ENCODE assay signal across 16 cellular contexts in genomic region chr5:143874312-143874711, GRCh38.
DNase-seq lines count a peak whose midpoint lies in the region; ATAC-seq and TF ChIP-seq lines count a peak whose summit lies in the region.
"Had no signal": no experiment of that assay in that cellular context is flagged by ENCODE, and none has a peak within 500 bp of the region (broad histone marks: within the 10 kb centered on the region; RNA-seq: fewer than 3 reads in every experiment).

No MANE protein-coding gene starts in this region.

- H3T11ph ChIP-seq in H9 (ENCODE audit: low read length) = no peak overlapping the region

- H3K4me1 Mint-ChIP-seq in H9 = peaks cover 26 to 31% of the 10 kb centered on the region in 2 experiments
- H3K4me1 Mint-ChIP-seq: activated naive CD8-positive, alpha-beta T cell treated with anti-CD3 and anti-CD28 coated beads, Interleukin-2, amount 10 ng/mL, durations not matched to agents 7 days and 5 days had no signal

- H3K9ac ChIP-seq in OCI-LY1 (ENCODE audit: low read length) (no peak overlapping the region), H9 (ENCODE audit: extremely low read depth, insufficient read length, low read length) (no peak overlapping the region)

- peak; percentile 80 for ATAC-seq in GM19324 (IDR thresholded peaks at IDR 0.05; ENCODE audit: low FRiP score, unreplicated experiment)
- ATAC-seq: esophagus mucosa, upper lobe of right lung had no signal

- no peak overlapping the region for H3K18ac ChIP-seq in H9 (ENCODE audit: insufficient read length, low read depth, low read length)

- no peak overlapping the region for H3K4ac ChIP-seq in H9 (ENCODE audit: low read depth, low read length)

- H3K9me3 Mint-ChIP-seq in H9 = no peaks in the 10 kb centered on the region
- H3K9me3 Mint-ChIP-seq: activated naive CD8-positive, alpha-beta T cell treated with anti-CD3 and anti-CD28 coated beads, Interleukin-2, amount 10 ng/mL, durations not matched to agents 7 days and 5 days had no signal

- H3K9me3 ChIP-seq in OCI-LY1 (ENCODE audit: low read length) (no peaks in the 10 kb centered on the region), H9 (ENCODE audit: control insufficient read depth, low read depth, low read length) (no peaks in the 10 kb centered on the region)
- H3K9me3 ChIP-seq: upper lobe of right lung had no signal

- no peak overlapping the region for H3K14ac ChIP-seq in H9 (ENCODE audit: insufficient read depth, low read length)

- TF ChIP-seq CTCF in OCI-LY1 (IDR thresholded peaks at IDR 0.05; ENCODE audit: low read length) (no peak), H9 (conservative IDR thresholded peaks at IDR 0.05) (no peak)

- H3K4me1 ChIP-seq in OCI-LY1 (ENCODE audit: insufficient read depth, low read length, severe bottlenecking) = peaks cover 56% of the 10 kb centered on the region
- 0 out of 2 replicates have a peak, but pooled peaks cover 2% of the 10 kb centered on the region for H3K4me1 ChIP-seq in H9 (ENCODE audit: insufficient read depth, low read length)
- H3K4me1 ChIP-seq: upper lobe of right lung had no signal

- H3K27me3 Mint-ChIP-seq in H9 (ENCODE audit: low read depth) = no peaks in the 10 kb centered on the region

- H2BK12ac ChIP-seq in H9 (ENCODE audit: insufficient read length, low read depth, low read length) = no peak overlapping the region

- no peak overlapping the region for H2AK5ac ChIP-seq in H9 (ENCODE audit: insufficient read length, low read length)

- in situ Hi-C loops in ACHN (cut with HindIII; ENCODE audit: low pct_ligation_motif_present, low pct_unique_long_range_greater_than_20kb, low sequenced_read_pairs) = no loop called here

- no peak overlapping the region for H3K4me3 ChIP-seq in OCI-LY1 (ENCODE audit: low read depth, low read length, poor library complexity, severe bottlenecking)
- H3K4me3 ChIP-seq: upper lobe of right lung had no signal

- H2BK5ac ChIP-seq in H9 (ENCODE audit: insufficient read length, low read length) = no peak overlapping the region

- no peak overlapping the region for H3K23ac ChIP-seq in H9 (ENCODE audit: insufficient read length, low read depth, low read length)

- H4K5ac ChIP-seq in H9 (ENCODE audit: insufficient read length, low read depth, low read length) = no peak overlapping the region

- no peaks in the 10 kb centered on the region for H3K23me2 ChIP-seq in H9 (ENCODE audit: insufficient read length, low read depth, low read length, poor library complexity, severe bottlenecking)

- no CpG with 5 or more reads among the region's 4 CpGs for WGBS in H9 (ENCODE audit: extremely low coverage, insufficient read length, low lambda C conversion rate)

- H3K27ac Mint-ChIP-seq in H9 = peak overlapping the region in 1 of 3 experiments; percentile 28; a peak in 1 of 7 replicates
- H3K27ac Mint-ChIP-seq: activated naive CD8-positive, alpha-beta T cell treated with anti-CD3 and anti-CD28 coated beads, Interleukin-2, amount 10 ng/mL, durations not matched to agents 7 days and 5 days had no signal

- H3K36me3 ChIP-seq in OCI-LY1 (ENCODE audit: insufficient read depth, low read length) = no peaks in the 10 kb centered on the region
- H3K36me3 ChIP-seq: upper lobe of right lung, WERI-Rb-1 had no signal

- no peak overlapping the region for H2BK20ac ChIP-seq in H9 (ENCODE audit: low read depth, low read length, poor library complexity, severe bottlenecking)

- H3K79me2 ChIP-seq in OCI-LY1 (ENCODE audit: insufficient read depth, low read length) (no peaks in the 10 kb centered on the region), H9 (ENCODE audit: insufficient read depth, low read length) (no peaks in the 10 kb centered on the region)

- H3K9me2 ChIP-seq in OCI-LY1 (ENCODE audit: low read depth, low read length) = no peaks in the 10 kb centered on the region

- DNase-seq in ACHN (peak; percentile 58), glomerular visceral epithelial cell (ENCODE audit: extremely low spot score) (peak; percentile 81), NCI-H187 (lab: John Stamatoyannopoulos, UW) (no peak), DMS153 treated with DMSO at 0.1 percent for 48 hours (lab: John Stamatoyannopoulos, UW; ENCODE audit: unreplicated experiment) (no peak), H9 (no peak), KG1 (lab: John Stamatoyannopoulos, UW) (no peak)
- DNase-seq: activated naive CD8-positive, alpha-beta T cell treated with anti-CD3 and anti-CD28 coated beads, Interleukin-2, amount 10 ng/mL, durations not matched to agents 7 days and 5 days; midbrain; OCI-M1; posterior cingulate gyrus; stimulated activated CD8-positive, alpha-beta memory T cell treated with anti-CD3 and anti-CD28 coated beads, Interleukin-4, amount 100 ng/mL, for 48 hours; upper lobe of right lung; WERI-Rb-1 had no signal

- H3K27me3 ChIP-seq in OCI-LY1 (ENCODE audit: insufficient read depth, low read length) (no peaks in the 10 kb centered on the region), H9 (ENCODE audit: insufficient read depth, low read length) (no peaks in the 10 kb centered on the region)
- H3K27me3 ChIP-seq: upper lobe of right lung had no signal

- no peak overlapping the region for H4K8ac ChIP-seq in H9 (replicated peaks; ENCODE audit: insufficient read length, low read depth, low read length)

- H3K36me3 Mint-ChIP-seq in H9 (ENCODE audit: insufficient read depth in 1 of 3, low read depth in 3 of 3) = 0 out of 7 replicates have a peak, but pooled peaks cover 0 to 3% (median 0%) of the 10 kb centered on the region in 3 experiments

- H3F3A ChIP-seq in OCI-LY1 (ENCODE audit: insufficient read depth, low read length) = no peaks in the 10 kb centered on the region

- H3K56ac ChIP-seq in H9 (ENCODE audit: insufficient read length, low read depth, low read length) = no peak overlapping the region

- H3K4me2 ChIP-seq in OCI-LY1 (ENCODE audit: low read length) (peak overlapping the region; percentile 32; the same call in 1 of the 2 replicates), H9 (ENCODE audit: insufficient read depth, insufficient read length, low read length) (no peak overlapping the region)

- H4K91ac ChIP-seq in H9 (ENCODE audit: insufficient read length, low read depth, low read length) = no peak overlapping the region

- H4K20me1 ChIP-seq in OCI-LY1 (ENCODE audit: insufficient read depth, low read length) (no peaks in the 10 kb centered on the region), H9 (ENCODE audit: control insufficient read depth, insufficient read depth, insufficient read length) (no peaks in the 10 kb centered on the region)

- H2AFZ ChIP-seq in OCI-LY1 (ENCODE audit: low read length) = no peak overlapping the region
- no peak overlapping the region for H2AFZ ChIP-seq in H9 (ENCODE audit: low read length)

- no peaks in the 10 kb centered on the region for H3K79me1 ChIP-seq in H9 (ENCODE audit: insufficient read depth, low read depth, low read length, poor library complexity, severe bottlenecking)

- peak overlapping the region; percentile 1 for H3K27ac ChIP-seq in OCI-LY1 (ENCODE audit: low read depth, low read length, poor library complexity, severe bottlenecking)
- no peak overlapping the region for H3K27ac ChIP-seq in H9 (ENCODE audit: insufficient read length, low read depth, low read length)
- H3K27ac ChIP-seq: upper lobe of right lung, WERI-Rb-1 had no signal

- no peak overlapping the region for H2BK120ac ChIP-seq in H9 (ENCODE audit: low read depth, low read length, poor library complexity, severe bottlenecking)

- no peak overlapping the region for H3K4me3 Mint-ChIP-seq in H9
- H3K4me3 Mint-ChIP-seq: activated naive CD8-positive, alpha-beta T cell treated with anti-CD3 and anti-CD28 coated beads, Interleukin-2, amount 10 ng/mL, durations not matched to agents 7 days and 5 days had no signal

- H2BK15ac ChIP-seq in H9 (ENCODE audit: low read depth, low read length) = no peak overlapping the region

Comparison
In these comparisons a context has a peak if more than half of its experiments do, and no peak if none do; other contexts are left out.
1. DNase-seq: peak in ACHN (single experiment) and glomerular visceral epithelial cell (single experiment); none in NCI-H187 (0 of 2), DMS153 treated with DMSO at 0.1 percent for 48 hours (single experiment), H9 (single experiment) and KG1 (single experiment).